2 cellular contexts compared by ENCODE assay signal in genomic region chr5:178357678-178358077, GRCh38.
TF ChIP-seq lines count a peak whose summit lies in the region.

No MANE protein-coding gene starts in this region.

TF ChIP-seq in GM23338, 12 proteins besides CTCF, POLR2A, EP300 and RAD21:
- TF ChIP-seq ZNF462 (CRISPR knock-in tag; IDR thresholded peaks at IDR 0.05) (no peak), ZNF331 (CRISPR knock-in tag; IDR thresholded peaks at IDR 0.05; ENCODE audit: low read depth) (no peak), REST (IDR thresholded peaks at IDR 0.05; ENCODE audit: unreplicated experiment) (no peak), JUNB (IDR thresholded peaks at IDR 0.05; ENCODE audit: unreplicated experiment) (no peak), STAT1 (IDR thresholded peaks at IDR 0.05; ENCODE audit: unreplicated experiment) (no peak), EZH2 (IDR thresholded peaks at IDR 0.05; ENCODE audit: low read depth, unreplicated experiment) (no peak), ETS1 (IDR thresholded peaks at IDR 0.05) (no peak), POLR2AphosphoS5 (IDR thresholded peaks at IDR 0.05; ENCODE audit: low read depth) (no peak), EZH2phosphoT487 (IDR thresholded peaks at IDR 0.05; ENCODE audit: unreplicated experiment) (no peak), ZNF114 (CRISPR knock-in tag; IDR thresholded peaks at IDR 0.05) (no peak), NANOG (IDR thresholded peaks at IDR 0.05; ENCODE audit: borderline replicate concordance) (no peak), CREB1 (CRISPR knock-in tag; IDR thresholded peaks at IDR 0.05; ENCODE audit: low read depth) (no peak)

TF ChIP-seq in H1, 55 proteins besides CTCF, POLR2A, EP300 and RAD21 (continued from another document):
- TF ChIP-seq MAX (IDR thresholded peaks at IDR 0.05): no peak
